In genomic region chr4:68175562-68176155, GRCh38 we compare ENCODE assay signal across 8 cellular contexts. TPM values are rescaled to one million over a fixed set of nuclear protein-coding genes. Genes with fewer than 3 reads are reported as not detected.
A peak's percentile ranks its signal among the peaks of the same experiment; 100 is the strongest.
DNase-seq lines count a peak whose midpoint lies in the region; ATAC-seq and TF ChIP-seq lines count a peak whose summit lies in the region.

No MANE protein-coding gene starts in this region.

- no peaks in the 10 kb centered on the region for H3K27me3 ChIP-seq in Karpas-422 (ENCODE audit: low read length)
- no peaks in the 10 kb centered on the region for H3K27me3 ChIP-seq in PC-9 (ENCODE audit: insufficient read depth, low read depth)
- H3K27me3 ChIP-seq in mesendoderm (ENCODE audit: insufficient read depth, low read length, poor library complexity) = no peaks in the 10 kb centered on the region

- peak; percentile 75 for DNase-seq in activated naive CD4-positive, alpha-beta T cell treated with anti-CD3 and anti-CD28 coated beads for 36 hours
- no peak for DNase-seq in activated naive CD4-positive, alpha-beta T cell (lab: John Stamatoyannopoulos, UW)
- peak; percentile 88 for DNase-seq in Karpas-422
- peak; percentile 27 to 36 for DNase-seq in PC-9
- DNase-seq in chondrocyte (ENCODE audit: low spot score) = no peak
- DNase-seq in mesendoderm = peak; percentile 73
- DNase-seq in central memory CD4-positive, alpha-beta T cell = no peak

- no peak overlapping the region for H2BK120ac ChIP-seq in mesendoderm (ENCODE audit: low read depth, low read length)

- intact Hi-C loops in activated naive CD4-positive, alpha-beta T cell treated with anti-CD3 and anti-CD28 coated beads for 36 hours (cut with micrococcal nuclease) = loop anchor here (1.0 to 10.0 kb wide), 7 partner anchors 187 to 1091 kb away; no protein-coding TSS in a partner anchor
- intact Hi-C loops in PC-9 (cut with micrococcal nuclease; ENCODE audit: unreplicated experiment) = loop anchor here (1.0 to 10.0 kb wide), 5 partner anchors 101 to 303 kb away; no protein-coding TSS in a partner anchor

- H4K5ac ChIP-seq in mesendoderm (ENCODE audit: low read length) = no peak overlapping the region

- BruUV-seq in PC-9 (replicated peaks; lab: Mats Ljungman, UMichigan) = no TSS peak

- POLR2A ChIA-PET in PC-9 (lab: Charles Lee; ENCODE audit: unreplicated experiment) = no interaction called here

- no peak overlapping the region for H2AK5ac ChIP-seq in mesendoderm (ENCODE audit: low read length)

- no peak overlapping the region for H3K9ac ChIP-seq in Karpas-422 (ENCODE audit: low read length)
- H3K9ac ChIP-seq in mesendoderm (ENCODE audit: low read length) = no peak overlapping the region

- no peak overlapping the region for H3K4me3 Mint-ChIP-seq in activated naive CD4-positive, alpha-beta T cell treated with anti-CD3 and anti-CD28 coated beads for 36 hours
- H3K4me3 Mint-ChIP-seq in chondrocyte (ENCODE audit: unreplicated experiment) = no peak overlapping the region

- no peaks in the 10 kb centered on the region for H3K9me2 ChIP-seq in Karpas-422 (replicated peaks; ENCODE audit: insufficient read depth, low read length)
- no peaks in the 10 kb centered on the region for H3K9me2 ChIP-seq in PC-9 (ENCODE audit: insufficient read depth)

- no peak overlapping the region for H3K4me3 ChIP-seq in Karpas-422 (ENCODE audit: low read length)
- H3K4me3 ChIP-seq in PC-9 = no peak overlapping the region
- no peak overlapping the region for H3K4me3 ChIP-seq in mesendoderm (ENCODE audit: low read length)

- H4K20me1 ChIP-seq in Karpas-422 (ENCODE audit: insufficient read depth, low read depth, low read length) (no peaks in the 10 kb centered on the region), PC-9 (ENCODE audit: insufficient read depth) (no peaks in the 10 kb centered on the region)

- no peaks in the 10 kb centered on the region for H3K9me3 Mint-ChIP-seq in activated naive CD4-positive, alpha-beta T cell treated with anti-CD3 and anti-CD28 coated beads for 36 hours
- no peaks in the 10 kb centered on the region for H3K9me3 Mint-ChIP-seq in chondrocyte (ENCODE audit: low read depth)

- H3K23ac ChIP-seq in mesendoderm (ENCODE audit: low read length) = no peak overlapping the region

- H3K27ac ChIP-seq in Karpas-422 (ENCODE audit: low read length) (no peak overlapping the region), PC-9 (no peak overlapping the region), mesendoderm (ENCODE audit: low read depth, low read length) (no peak overlapping the region)

- ATAC-seq in GM21526 (IDR thresholded peaks at IDR 0.05; ENCODE audit: low FRiP score, unreplicated experiment) = peak; percentile 90

- H3K56ac ChIP-seq in mesendoderm (ENCODE audit: low read length) = no peak overlapping the region

- H3K79me2 ChIP-seq in Karpas-422 (ENCODE audit: low read length) (no peaks in the 10 kb centered on the region), PC-9 (ENCODE audit: low read depth) (no peaks in the 10 kb centered on the region), mesendoderm (ENCODE audit: control insufficient read depth, insufficient read depth, low read length) (no peaks in the 10 kb centered on the region)

- H3K4me1 ChIP-seq in Karpas-422 (ENCODE audit: low read length) (no peaks in the 10 kb centered on the region), PC-9 (replicated peaks; ENCODE audit: insufficient read depth) (peaks cover 2% of the 10 kb centered on the region), mesendoderm (ENCODE audit: control insufficient read depth, low read depth, low read length) (no peaks in the 10 kb centered on the region)

- no peak overlapping the region for H3K27ac Mint-ChIP-seq in activated naive CD4-positive, alpha-beta T cell treated with anti-CD3 and anti-CD28 coated beads for 36 hours
- no peak overlapping the region for H3K27ac Mint-ChIP-seq in chondrocyte (ENCODE audit: unreplicated experiment)

- peaks cover 3% of the 10 kb centered on the region for H3K4me1 Mint-ChIP-seq in activated naive CD4-positive, alpha-beta T cell treated with anti-CD3 and anti-CD28 coated beads for 36 hours (ENCODE audit: low read depth)
- peaks cover 3% of the 10 kb centered on the region for H3K4me1 Mint-ChIP-seq in chondrocyte (ENCODE audit: low read depth)

- H3K79me1 ChIP-seq in mesendoderm (ENCODE audit: low read length) = no peaks in the 10 kb centered on the region

- no peak overlapping the region for H3K4ac ChIP-seq in mesendoderm (ENCODE audit: low read depth, low read length)

- CTCF ChIA-PET in activated naive CD4-positive, alpha-beta T cell treated with anti-CD3 and anti-CD28 coated beads for 36 hours (lab: Charles Lee) = interaction anchor here (0.6 to 1.7 kb wide), 14 partner anchors 9 to 955 kb away, joined by 3 to 6 read pairs (median 4); no protein-coding TSS in a partner anchor
- CTCF ChIA-PET in PC-9 (lab: Charles Lee) = interaction anchor here (0.6 to 0.7 kb wide), 3 partner anchors 44 to 167 kb away, joined by 4 to 5 read pairs (median 4); no protein-coding TSS in a partner anchor

- H3F3A ChIP-seq in PC-9 (ENCODE audit: insufficient read depth, low read depth) = peaks cover 2% of the 10 kb centered on the region; the same call in 1 of the 2 replicates

- H3K4me2 ChIP-seq in Karpas-422 (ENCODE audit: low read depth, low read length, poor library complexity, severe bottlenecking) (no peak overlapping the region), PC-9 (no peak overlapping the region), mesendoderm (ENCODE audit: low read length) (no peak overlapping the region)

- no peaks in the 10 kb centered on the region for H3K36me3 Mint-ChIP-seq in activated naive CD4-positive, alpha-beta T cell treated with anti-CD3 and anti-CD28 coated beads for 36 hours (ENCODE audit: low read depth)
- no peaks in the 10 kb centered on the region for H3K36me3 Mint-ChIP-seq in chondrocyte (ENCODE audit: low read depth)

- peak; percentile 75 for TF ChIP-seq CTCF in PC-9 (conservative IDR thresholded peaks at IDR 0.05)
- TF ChIP-seq CTCF in chondrocyte (IDR thresholded peaks at IDR 0.05) = peak; percentile 86

- H3K36me3 ChIP-seq in Karpas-422 (ENCODE audit: insufficient read depth, low read length) = no peaks in the 10 kb centered on the region
- H3K36me3 ChIP-seq in PC-9 (ENCODE audit: low read depth) = no peaks in the 10 kb centered on the region
- no peaks in the 10 kb centered on the region for H3K36me3 ChIP-seq in mesendoderm (ENCODE audit: control insufficient read depth, insufficient read depth, low read length)

- H2BK15ac ChIP-seq in mesendoderm (replicated peaks; ENCODE audit: low read depth) = no peak overlapping the region

- peaks cover 21% of the 10 kb centered on the region for H3K27me3 Mint-ChIP-seq in activated naive CD4-positive, alpha-beta T cell treated with anti-CD3 and anti-CD28 coated beads for 36 hours (ENCODE audit: low read depth)
- H3K27me3 Mint-ChIP-seq in chondrocyte (ENCODE audit: low read depth) = peaks cover 30% of the 10 kb centered on the region

- WGBS in mesendoderm (ENCODE audit: extremely low coverage, insufficient coverage, low lambda C conversion rate) = no CpG with 5 or more reads among the region's 6 CpGs

- H3K18ac ChIP-seq in mesendoderm (ENCODE audit: low read length) = no peak overlapping the region

- no peak overlapping the region for H2BK5ac ChIP-seq in mesendoderm (ENCODE audit: low read length)

- no peak overlapping the region for H4K8ac ChIP-seq in mesendoderm (ENCODE audit: low read depth, low read length)

- H3K9me3 ChIP-seq in Karpas-422 (ENCODE audit: low read length) (no peaks in the 10 kb centered on the region), PC-9 (ENCODE audit: insufficient read depth, low read depth) (no peaks in the 10 kb centered on the region)

- H2AFZ ChIP-seq in Karpas-422 (ENCODE audit: low read length) (no peak overlapping the region), PC-9 (no peak overlapping the region)

RNA-seq across cellular contexts. Expression of gene TMPRSS11F, which starts 46.0 kb away (rescaled TPM):
- not detected for total RNA-seq in activated naive CD4-positive, alpha-beta T cell treated with anti-CD3 and anti-CD28 coated beads for 36 hours
- total RNA-seq in Karpas-422 (2014; rRNA removed; shearing (Covaris generic); ENCODE audit: low replicate concordance) = not detected in 2 replicates
- total RNA-seq in PC-9 (2021) (not detected in 2 replicates), chondrocyte (not detected in 3 replicates)
- polyA plus RNA-seq in mesendoderm (2013, experiment 1 of 2) = 0.03 TPM
- 0.04 TPM for polyA plus RNA-seq in mesendoderm (2013, experiment 2 of 2)

Comparison
In these comparisons a context has a peak if more than half of its experiments do, and no peak if none do; other contexts are left out.
1. DNase-seq: peak in activated naive CD4-positive, alpha-beta T cell treated with anti-CD3 and anti-CD28 coated beads for 36 hours (single experiment), Karpas-422 (single experiment), PC-9 (2 of 2) and mesendoderm (single experiment); none in activated naive CD4-positive, alpha-beta T cell (0 of 4), chondrocyte (single experiment) and central memory CD4-positive, alpha-beta T cell (single experiment).